Comparison of ENCODE assay signal across 1 cellular context in genomic region chr7:2159176-2159520, GRCh38.
TF ChIP-seq lines count a peak whose summit lies in the region.

No MANE protein-coding gene starts in this region.

TF ChIP-seq in HEK293, 187 proteins besides CTCF, POLR2A, EP300 and RAD21 (continued from another document):
- TF ChIP-seq ZNF692 (tag by site-specific recombination; IDR thresholded peaks at IDR 0.05) (peak; percentile 65; the same call in 1 of the 2 replicates), ZNF248 (tag by site-specific recombination; IDR thresholded peaks at IDR 0.05) (no peak), PRDM1 (tag by site-specific recombination; IDR thresholded peaks at IDR 0.05) (no peak), ZNF398 (tag by site-specific recombination; IDR thresholded peaks at IDR 0.05) (no peak), ZFHX2 (tag by site-specific recombination; conservative IDR thresholded peaks at IDR 0.05) (peak; percentile 47; the same call in 1 of the 2 replicates), EGR2 (tag by site-specific recombination; IDR thresholded peaks at IDR 0.05; ENCODE audit: low read depth) (0 out of 2 replicates have a peak, but pooled peaks have one; percentile 6), ZFP69B (tag by site-specific recombination; IDR thresholded peaks at IDR 0.05) (peak; percentile 87)
